ENCODE assay signal across 28 cellular contexts in the genomic region with DNA sequence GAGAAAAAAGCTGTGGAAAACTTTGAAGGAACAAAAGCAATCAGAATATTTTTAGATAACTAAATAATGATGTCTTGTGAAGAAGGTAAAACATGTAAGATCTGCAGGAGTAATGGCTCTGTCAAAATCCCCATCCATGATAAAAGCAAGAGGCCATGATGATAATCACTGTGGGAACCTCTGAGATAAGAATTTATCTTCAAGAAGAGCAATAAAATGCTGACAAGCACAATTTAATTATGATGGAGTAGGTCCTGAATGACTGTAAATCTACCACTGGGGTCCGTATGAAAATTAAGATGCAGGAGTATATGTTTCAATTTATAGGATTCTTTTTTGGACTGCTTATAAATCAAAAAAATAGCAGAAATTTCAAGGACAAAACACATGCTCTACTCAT.
"Had no signal": no experiment of that assay in that cellular context is flagged by ENCODE, and none has a peak within 500 bp of the region (broad histone marks: within the 10 kb centered on the region; RNA-seq: fewer than 3 reads in every experiment).

No MANE protein-coding gene starts in this region.

- H3K27me3 ChIP-seq: brain microvascular endothelial cell, esophagus muscularis mucosa, gastrocnemius medialis had no signal

- H3K27ac ChIP-seq: brain microvascular endothelial cell, coronary artery, dorsolateral prefrontal cortex, esophagus muscularis mucosa, foreskin keratinocyte, gastrocnemius medialis, heart left ventricle had no signal

- H3K9me3 ChIP-seq: esophagus muscularis mucosa, gastrocnemius medialis, heart left ventricle had no signal

- H3K36me3 ChIP-seq: brain microvascular endothelial cell, esophagus muscularis mucosa, gastrocnemius medialis, heart left ventricle had no signal

- ATAC-seq: activated CD4-positive, alpha-beta T cell treated with anti-CD3 and anti-CD28 coated beads for 36 hours; activated naive CD4-positive, alpha-beta T cell treated with anti-CD3 and anti-CD28 coated beads, Interleukin-2, amount 50 U/mL, for 72 hours; foreskin keratinocyte; gastrocnemius medialis; heart left ventricle had no signal

- H3K4me3 ChIP-seq: coronary artery, dorsolateral prefrontal cortex, esophagus muscularis mucosa, gastrocnemius medialis, heart left ventricle had no signal

- DNase-seq: activated CD4-positive, alpha-beta memory T cell treated with anti-CD3 and anti-CD28 coated beads, Interleukin-2, amount 10 ng/mL, durations not matched to agents 7 days and 5 days; activated CD4-positive, alpha-beta T cell treated with anti-CD3 and anti-CD28 coated beads for 36 hours; activated CD4-positive, alpha-beta T cell treated with anti-CD3 and anti-CD28 coated beads, Interleukin-2, amount 10 ng/mL, durations not matched to agents 24 days and 14 days; activated CD4-positive, alpha-beta T cell treated with anti-CD3 and anti-CD28 coated beads, Interleukin-2, amount 50 U/mL, for 4 hours; activated CD4-positive, CD25-positive, alpha-beta regulatory T cell; activated CD4-positive, CD25-positive, alpha-beta regulatory T cell treated with anti-CD3 and anti-CD28 coated beads, Interleukin-2, amount 50 U/mL, for 72 hours; activated CD8-positive, alpha-beta memory T cell treated with anti-CD3 and anti-CD28 coated beads for 24 hours; activated effector memory CD4-positive, alpha-beta T cell treated with anti-CD3 and anti-CD28 coated beads, Interleukin-2, amount 50 U/mL, for 16 hours; activated naive CD4-positive, alpha-beta T cell treated with anti-CD3 and anti-CD28 coated beads for 36 hours; activated naive CD8-positive, alpha-beta T cell treated with anti-CD3 and anti-CD28 coated beads, Interleukin-2, amount 10 ng/mL, durations not matched to agents 7 days and 5 days; activated T-cell treated with anti-CD3 and anti-CD28 coated beads, Interleukin-2, amount 50 U/mL, for 1 hour; activated T-cell treated with anti-CD3 and anti-CD28 coated beads, Interleukin-2, amount 50 U/mL, for 48 hours; amniotic stem cell; anterior cingulate cortex; brain microvascular endothelial cell; dorsolateral prefrontal cortex; effector memory CD4-positive, alpha-beta T cell; endodermal cell; foreskin keratinocyte; gastrocnemius medialis; glutamatergic neuron; heart left ventricle; T-helper 2 cell had no signal

- H3K4me1 ChIP-seq: esophagus muscularis mucosa, foreskin keratinocyte, gastrocnemius medialis, heart left ventricle had no signal

- FAIRE-seq: astrocyte, bronchial epithelial cell had no signal
